In the genomic region with DNA sequence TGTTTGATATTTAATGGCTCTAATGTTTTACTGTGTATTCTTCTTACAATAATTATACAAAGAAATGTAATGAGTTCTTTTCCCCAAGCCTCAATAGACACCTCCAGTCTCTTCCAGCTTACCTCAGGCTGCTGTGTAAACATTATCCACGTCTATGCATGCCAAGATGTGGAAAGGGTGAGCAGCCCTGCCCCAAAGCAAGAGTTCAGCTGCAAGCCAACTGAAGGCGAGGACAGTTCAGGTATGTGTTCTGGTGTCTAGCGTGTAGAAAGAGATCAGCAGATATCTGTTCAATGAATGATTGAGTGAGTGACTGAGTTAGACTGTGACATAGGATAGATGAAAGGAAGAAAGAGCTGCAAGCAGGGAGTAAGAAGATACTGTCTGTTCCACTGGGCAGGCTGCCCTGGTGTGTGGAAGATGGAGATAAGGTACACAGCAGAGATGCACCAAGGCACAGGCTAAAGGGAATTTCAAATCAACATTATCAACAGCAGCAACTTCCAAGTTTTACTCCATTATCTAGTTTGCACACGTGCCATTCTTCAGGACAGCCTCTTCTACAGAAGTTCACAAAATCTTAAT, we compare ENCODE assay signal across 1 cellular context.
A peak's percentile ranks its signal among the peaks of the same experiment; 100 is the strongest.
TF ChIP-seq lines count a peak whose summit lies in the region.

No MANE protein-coding gene starts in this region.

TF ChIP-seq in K562, 482 proteins besides CTCF, POLR2A, EP300 and RAD21 (continued from another document and continues in another):
- TF ChIP-seq HDAC6 (IDR thresholded peaks at IDR 0.05; ENCODE audit: low read depth, low read length) (no peak), ZNF41 (CRISPR knock-in tag; conservative IDR thresholded peaks at IDR 0.05) (no peak), SRF (CRISPR knock-in tag; IDR thresholded peaks at IDR 0.05) (no peak), NR2C1 (IDR thresholded peaks at IDR 0.05) (no peak), NR2C1 (tag; IDR thresholded peaks at IDR 0.05) (no peak), CHD2 (IDR thresholded peaks at IDR 0.05; ENCODE audit: low read depth, low read length) (no peak), TSC22D4 (tag; IDR thresholded peaks at IDR 0.05) (no peak), SRSF9 (IDR thresholded peaks at IDR 0.05; ENCODE audit: borderline replicate concordance, low read depth, low read length) (no peak), FOXK2 (conservative IDR thresholded peaks at IDR 0.05 in 1 of 2, IDR thresholded peaks at IDR 0.05 in 1 of 2; ENCODE audit: low read depth in 2 of 2) (no peak), HNRNPLL (IDR thresholded peaks at IDR 0.05; ENCODE audit: low read depth, low read length, poor library complexity, severe bottlenecking) (no peak), ZNF77 (CRISPR knock-in tag; IDR thresholded peaks at IDR 0.05) (no peak), XRCC3 (IDR thresholded peaks at IDR 0.05) (no peak), E2F3 (CRISPR knock-in tag; IDR thresholded peaks at IDR 0.05) (no peak), POLR3A (IDR thresholded peaks at IDR 0.05; ENCODE audit: borderline replicate concordance, extremely low read depth, insufficient read depth, insufficient read length) (no peak), TAL1 (IDR thresholded peaks at IDR 0.05) (peak; percentile 49; the same call in 1 of the 2 replicates), CREM (IDR thresholded peaks at IDR 0.05; ENCODE audit: low read depth) (no peak), MEIS2 (IDR thresholded peaks at IDR 0.05; ENCODE audit: partially characterized antibody) (peak; percentile 26), TCF7 (IDR thresholded peaks at IDR 0.05; ENCODE audit: borderline replicate concordance) (no peak), HDGF (IDR thresholded peaks at IDR 0.05) (no peak), HCFC1 (IDR thresholded peaks at IDR 0.05; ENCODE audit: low read depth, low read length) (no peak), ZSCAN32 (CRISPR knock-in tag; IDR thresholded peaks at IDR 0.05) (no peak), HNRNPH1 (optimal IDR thresholded peaks at IDR 0.05; ENCODE audit: low read depth, low read length) (no peak), HMG20A (CRISPR knock-in tag; conservative IDR thresholded peaks at IDR 0.05) (no peak), CTBP1 (IDR thresholded peaks at IDR 0.05; ENCODE audit: borderline replicate concordance) (peak; percentile 88), MCM3 (IDR thresholded peaks at IDR 0.05) (no peak), CBX1 (IDR thresholded peaks at IDR 0.05; ENCODE audit: low read depth) (no peak)
- TF ChIP-seq, protein P1, sequence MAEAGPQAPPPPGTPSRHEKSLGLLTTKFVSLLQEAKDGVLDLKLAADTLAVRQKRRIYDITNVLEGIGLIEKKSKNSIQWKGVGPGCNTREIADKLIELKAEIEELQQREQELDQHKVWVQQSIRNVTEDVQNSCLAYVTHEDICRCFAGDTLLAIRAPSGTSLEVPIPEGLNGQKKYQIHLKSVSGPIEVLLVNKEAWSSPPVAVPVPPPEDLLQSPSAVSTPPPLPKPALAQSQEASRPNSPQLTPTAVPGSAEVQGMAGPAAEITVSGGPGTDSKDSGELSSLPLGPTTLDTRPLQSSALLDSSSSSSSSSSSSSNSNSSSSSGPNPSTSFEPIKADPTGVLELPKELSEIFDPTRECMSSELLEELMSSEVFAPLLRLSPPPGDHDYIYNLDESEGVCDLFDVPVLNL (CRISPR knock-in tag; IDR thresholded peaks at IDR 0.05; ENCODE audit: low read depth): no peak
- TF ChIP-seq, protein P2, sequence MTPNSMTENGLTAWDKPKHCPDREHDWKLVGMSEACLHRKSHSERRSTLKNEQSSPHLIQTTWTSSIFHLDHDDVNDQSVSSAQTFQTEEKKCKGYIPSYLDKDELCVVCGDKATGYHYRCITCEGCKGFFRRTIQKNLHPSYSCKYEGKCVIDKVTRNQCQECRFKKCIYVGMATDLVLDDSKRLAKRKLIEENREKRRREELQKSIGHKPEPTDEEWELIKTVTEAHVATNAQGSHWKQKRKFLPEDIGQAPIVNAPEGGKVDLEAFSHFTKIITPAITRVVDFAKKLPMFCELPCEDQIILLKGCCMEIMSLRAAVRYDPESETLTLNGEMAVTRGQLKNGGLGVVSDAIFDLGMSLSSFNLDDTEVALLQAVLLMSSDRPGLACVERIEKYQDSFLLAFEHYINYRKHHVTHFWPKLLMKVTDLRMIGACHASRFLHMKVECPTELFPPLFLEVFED (CRISPR knock-in tag; conservative IDR thresholded peaks at IDR 0.05): no peak
- TF ChIP-seq, protein P3, sequence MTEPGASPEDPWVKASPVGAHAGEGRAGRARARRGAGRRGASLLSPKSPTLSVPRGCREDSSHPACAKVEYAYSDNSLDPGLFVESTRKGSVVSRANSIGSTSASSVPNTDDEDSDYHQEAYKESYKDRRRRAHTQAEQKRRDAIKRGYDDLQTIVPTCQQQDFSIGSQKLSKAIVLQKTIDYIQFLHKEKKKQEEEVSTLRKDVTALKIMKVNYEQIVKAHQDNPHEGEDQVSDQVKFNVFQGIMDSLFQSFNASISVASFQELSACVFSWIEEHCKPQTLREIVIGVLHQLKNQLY (CRISPR knock-in tag; conservative IDR thresholded peaks at IDR 0.05): no peak
- TF ChIP-seq, protein P4, sequence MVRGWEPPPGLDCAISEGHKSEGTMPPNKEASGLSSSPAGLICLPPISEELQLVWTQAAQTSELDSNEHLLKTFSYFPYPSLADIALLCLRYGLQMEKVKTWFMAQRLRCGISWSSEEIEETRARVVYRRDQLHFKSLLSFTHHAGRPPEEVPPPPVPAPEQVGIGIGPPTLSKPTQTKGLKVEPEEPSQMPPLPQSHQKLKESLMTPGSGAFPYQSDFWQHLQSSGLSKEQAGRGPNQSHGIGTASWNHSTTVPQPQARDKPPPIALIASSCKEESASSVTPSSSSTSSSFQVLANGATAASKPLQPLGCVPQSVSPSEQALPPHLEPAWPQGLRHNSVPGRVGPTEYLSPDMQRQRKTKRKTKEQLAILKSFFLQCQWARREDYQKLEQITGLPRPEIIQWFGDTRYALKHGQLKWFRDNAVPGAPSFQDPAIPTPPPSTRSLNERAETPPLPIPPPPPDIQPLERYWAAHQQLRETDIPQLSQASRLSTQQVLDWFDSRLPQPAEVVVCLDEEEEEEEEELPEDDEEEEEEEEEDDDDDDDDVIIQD (CRISPR knock-in tag; IDR thresholded peaks at IDR 0.05): no peak
- TF ChIP-seq, protein P5, sequence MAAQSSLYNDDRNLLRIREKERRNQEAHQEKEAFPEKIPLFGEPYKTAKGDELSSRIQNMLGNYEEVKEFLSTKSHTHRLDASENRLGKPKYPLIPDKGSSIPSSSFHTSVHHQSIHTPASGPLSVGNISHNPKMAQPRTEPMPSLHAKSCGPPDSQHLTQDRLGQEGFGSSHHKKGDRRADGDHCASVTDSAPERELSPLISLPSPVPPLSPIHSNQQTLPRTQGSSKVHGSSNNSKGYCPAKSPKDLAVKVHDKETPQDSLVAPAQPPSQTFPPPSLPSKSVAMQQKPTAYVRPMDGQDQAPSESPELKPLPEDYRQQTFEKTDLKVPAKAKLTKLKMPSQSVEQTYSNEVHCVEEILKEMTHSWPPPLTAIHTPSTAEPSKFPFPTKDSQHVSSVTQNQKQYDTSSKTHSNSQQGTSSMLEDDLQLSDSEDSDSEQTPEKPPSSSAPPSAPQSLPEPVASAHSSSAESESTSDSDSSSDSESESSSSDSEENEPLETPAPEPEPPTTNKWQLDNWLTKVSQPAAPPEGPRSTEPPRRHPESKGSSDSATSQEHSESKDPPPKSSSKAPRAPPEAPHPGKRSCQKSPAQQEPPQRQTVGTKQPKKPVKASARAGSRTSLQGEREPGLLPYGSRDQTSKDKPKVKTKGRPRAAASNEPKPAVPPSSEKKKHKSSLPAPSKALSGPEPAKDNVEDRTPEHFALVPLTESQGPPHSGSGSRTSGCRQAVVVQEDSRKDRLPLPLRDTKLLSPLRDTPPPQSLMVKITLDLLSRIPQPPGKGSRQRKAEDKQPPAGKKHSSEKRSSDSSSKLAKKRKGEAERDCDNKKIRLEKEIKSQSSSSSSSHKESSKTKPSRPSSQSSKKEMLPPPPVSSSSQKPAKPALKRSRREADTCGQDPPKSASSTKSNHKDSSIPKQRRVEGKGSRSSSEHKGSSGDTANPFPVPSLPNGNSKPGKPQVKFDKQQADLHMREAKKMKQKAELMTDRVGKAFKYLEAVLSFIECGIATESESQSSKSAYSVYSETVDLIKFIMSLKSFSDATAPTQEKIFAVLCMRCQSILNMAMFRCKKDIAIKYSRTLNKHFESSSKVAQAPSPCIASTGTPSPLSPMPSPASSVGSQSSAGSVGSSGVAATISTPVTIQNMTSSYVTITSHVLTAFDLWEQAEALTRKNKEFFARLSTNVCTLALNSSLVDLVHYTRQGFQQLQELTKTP (IDR thresholded peaks at IDR 0.05; ENCODE audit: low read depth in 1 of 2, partially characterized antibody in 2 of 2): no peak
- TF ChIP-seq, protein P6, sequence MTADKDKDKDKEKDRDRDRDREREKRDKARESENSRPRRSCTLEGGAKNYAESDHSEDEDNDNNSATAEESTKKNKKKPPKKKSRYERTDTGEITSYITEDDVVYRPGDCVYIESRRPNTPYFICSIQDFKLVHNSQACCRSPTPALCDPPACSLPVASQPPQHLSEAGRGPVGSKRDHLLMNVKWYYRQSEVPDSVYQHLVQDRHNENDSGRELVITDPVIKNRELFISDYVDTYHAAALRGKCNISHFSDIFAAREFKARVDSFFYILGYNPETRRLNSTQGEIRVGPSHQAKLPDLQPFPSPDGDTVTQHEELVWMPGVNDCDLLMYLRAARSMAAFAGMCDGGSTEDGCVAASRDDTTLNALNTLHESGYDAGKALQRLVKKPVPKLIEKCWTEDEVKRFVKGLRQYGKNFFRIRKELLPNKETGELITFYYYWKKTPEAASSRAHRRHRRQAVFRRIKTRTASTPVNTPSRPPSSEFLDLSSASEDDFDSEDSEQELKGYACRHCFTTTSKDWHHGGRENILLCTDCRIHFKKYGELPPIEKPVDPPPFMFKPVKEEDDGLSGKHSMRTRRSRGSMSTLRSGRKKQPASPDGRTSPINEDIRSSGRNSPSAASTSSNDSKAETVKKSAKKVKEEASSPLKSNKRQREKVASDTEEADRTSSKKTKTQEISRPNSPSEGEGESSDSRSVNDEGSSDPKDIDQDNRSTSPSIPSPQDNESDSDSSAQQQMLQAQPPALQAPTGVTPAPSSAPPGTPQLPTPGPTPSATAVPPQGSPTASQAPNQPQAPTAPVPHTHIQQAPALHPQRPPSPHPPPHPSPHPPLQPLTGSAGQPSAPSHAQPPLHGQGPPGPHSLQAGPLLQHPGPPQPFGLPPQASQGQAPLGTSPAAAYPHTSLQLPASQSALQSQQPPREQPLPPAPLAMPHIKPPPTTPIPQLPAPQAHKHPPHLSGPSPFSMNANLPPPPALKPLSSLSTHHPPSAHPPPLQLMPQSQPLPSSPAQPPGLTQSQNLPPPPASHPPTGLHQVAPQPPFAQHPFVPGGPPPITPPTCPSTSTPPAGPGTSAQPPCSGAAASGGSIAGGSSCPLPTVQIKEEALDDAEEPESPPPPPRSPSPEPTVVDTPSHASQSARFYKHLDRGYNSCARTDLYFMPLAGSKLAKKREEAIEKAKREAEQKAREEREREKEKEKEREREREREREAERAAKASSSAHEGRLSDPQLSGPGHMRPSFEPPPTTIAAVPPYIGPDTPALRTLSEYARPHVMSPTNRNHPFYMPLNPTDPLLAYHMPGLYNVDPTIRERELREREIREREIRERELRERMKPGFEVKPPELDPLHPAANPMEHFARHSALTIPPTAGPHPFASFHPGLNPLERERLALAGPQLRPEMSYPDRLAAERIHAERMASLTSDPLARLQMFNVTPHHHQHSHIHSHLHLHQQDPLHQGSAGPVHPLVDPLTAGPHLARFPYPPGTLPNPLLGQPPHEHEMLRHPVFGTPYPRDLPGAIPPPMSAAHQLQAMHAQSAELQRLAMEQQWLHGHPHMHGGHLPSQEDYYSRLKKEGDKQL (CRISPR knock-in tag; IDR thresholded peaks at IDR 0.05; ENCODE audit: borderline replicate concordance): no peak
- TF ChIP-seq, protein P7, sequence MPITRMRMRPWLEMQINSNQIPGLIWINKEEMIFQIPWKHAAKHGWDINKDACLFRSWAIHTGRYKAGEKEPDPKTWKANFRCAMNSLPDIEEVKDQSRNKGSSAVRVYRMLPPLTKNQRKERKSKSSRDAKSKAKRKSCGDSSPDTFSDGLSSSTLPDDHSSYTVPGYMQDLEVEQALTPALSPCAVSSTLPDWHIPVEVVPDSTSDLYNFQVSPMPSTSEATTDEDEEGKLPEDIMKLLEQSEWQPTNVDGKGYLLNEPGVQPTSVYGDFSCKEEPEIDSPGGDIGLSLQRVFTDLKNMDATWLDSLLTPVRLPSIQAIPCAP (CRISPR knock-in tag; IDR thresholded peaks at IDR 0.05; ENCODE audit: borderline replicate concordance): no peak
- TF ChIP-seq, protein P8, sequence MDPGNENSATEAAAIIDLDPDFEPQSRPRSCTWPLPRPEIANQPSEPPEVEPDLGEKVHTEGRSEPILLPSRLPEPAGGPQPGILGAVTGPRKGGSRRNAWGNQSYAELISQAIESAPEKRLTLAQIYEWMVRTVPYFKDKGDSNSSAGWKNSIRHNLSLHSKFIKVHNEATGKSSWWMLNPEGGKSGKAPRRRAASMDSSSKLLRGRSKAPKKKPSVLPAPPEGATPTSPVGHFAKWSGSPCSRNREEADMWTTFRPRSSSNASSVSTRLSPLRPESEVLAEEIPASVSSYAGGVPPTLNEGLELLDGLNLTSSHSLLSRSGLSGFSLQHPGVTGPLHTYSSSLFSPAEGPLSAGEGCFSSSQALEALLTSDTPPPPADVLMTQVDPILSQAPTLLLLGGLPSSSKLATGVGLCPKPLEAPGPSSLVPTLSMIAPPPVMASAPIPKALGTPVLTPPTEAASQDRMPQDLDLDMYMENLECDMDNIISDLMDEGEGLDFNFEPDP (CRISPR knock-in tag; IDR thresholded peaks at IDR 0.05): no peak
- TF ChIP-seq, protein P9, sequence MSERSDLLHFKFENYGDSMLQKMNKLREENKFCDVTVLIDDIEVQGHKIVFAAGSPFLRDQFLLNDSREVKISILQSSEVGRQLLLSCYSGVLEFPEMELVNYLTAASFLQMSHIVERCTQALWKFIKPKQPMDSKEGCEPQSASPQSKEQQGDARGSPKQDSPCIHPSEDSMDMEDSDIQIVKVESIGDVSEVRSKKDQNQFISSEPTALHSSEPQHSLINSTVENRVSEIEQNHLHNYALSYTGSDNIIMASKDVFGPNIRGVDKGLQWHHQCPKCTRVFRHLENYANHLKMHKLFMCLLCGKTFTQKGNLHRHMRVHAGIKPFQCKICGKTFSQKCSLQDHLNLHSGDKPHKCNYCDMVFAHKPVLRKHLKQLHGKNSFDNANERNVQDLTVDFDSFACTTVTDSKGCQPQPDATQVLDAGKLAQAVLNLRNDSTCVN (CRISPR knock-in tag; IDR thresholded peaks at IDR 0.05): no peak
- TF ChIP-seq, protein P10, sequence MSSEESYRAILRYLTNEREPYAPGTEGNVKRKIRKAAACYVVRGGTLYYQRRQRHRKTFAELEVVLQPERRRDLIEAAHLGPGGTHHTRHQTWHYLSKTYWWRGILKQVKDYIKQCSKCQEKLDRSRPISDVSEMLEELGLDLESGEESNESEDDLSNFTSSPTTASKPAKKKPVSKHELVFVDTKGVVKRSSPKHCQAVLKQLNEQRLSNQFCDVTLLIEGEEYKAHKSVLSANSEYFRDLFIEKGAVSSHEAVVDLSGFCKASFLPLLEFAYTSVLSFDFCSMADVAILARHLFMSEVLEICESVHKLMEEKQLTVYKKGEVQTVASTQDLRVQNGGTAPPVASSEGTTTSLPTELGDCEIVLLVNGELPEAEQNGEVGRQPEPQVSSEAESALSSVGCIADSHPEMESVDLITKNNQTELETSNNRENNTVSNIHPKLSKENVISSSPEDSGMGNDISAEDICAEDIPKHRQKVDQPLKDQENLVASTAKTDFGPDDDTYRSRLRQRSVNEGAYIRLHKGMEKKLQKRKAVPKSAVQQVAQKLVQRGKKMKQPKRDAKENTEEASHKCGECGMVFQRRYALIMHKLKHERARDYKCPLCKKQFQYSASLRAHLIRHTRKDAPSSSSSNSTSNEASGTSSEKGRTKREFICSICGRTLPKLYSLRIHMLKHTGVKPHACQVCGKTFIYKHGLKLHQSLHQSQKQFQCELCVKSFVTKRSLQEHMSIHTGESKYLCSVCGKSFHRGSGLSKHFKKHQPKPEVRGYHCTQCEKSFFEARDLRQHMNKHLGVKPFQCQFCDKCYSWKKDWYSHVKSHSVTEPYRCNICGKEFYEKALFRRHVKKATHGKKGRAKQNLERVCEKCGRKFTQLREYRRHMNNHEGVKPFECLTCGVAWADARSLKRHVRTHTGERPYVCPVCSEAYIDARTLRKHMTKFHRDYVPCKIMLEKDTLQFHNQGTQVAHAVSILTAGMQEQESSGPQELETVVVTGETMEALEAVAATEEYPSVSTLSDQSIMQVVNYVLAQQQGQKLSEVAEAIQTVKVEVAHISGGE (CRISPR knock-in tag; IDR thresholded peaks at IDR 0.05): no peak
